In the genomic region with DNA sequence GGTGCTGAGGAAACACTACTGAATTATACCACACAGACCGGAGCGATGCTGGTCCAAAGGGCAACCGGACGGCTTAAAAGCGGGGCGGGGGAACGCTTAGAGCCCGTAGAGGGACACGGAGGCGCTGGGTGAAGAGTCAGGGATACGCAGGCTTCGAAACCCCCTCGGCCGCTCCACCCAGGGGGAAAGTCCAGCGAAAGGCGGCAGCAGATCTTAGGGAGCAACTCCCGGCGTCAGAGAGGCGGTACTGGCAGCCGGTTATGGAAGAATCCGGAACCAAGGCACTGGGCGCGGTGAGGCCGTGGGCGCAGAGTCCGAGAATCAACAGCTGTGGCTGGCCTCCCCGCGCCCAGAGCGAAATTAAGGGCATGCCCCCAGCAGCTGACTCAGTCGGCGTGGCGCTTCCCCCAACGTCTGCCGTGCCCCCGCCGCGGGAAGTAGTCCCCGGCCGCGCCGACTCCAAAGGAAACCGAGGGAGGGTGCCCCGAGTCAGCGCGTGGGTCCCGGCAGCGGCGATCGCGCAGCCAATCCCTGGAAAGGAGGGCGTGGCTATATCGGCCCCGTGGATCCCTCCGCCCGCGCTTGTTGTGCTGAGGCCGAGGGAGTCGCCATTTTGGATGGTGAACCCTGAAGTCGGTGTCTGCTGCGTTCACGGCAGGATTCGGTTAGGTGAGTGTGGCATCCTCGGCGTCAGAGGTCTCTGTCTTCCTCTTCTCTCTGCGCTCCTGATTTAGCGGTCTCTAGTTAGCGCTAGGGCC, we compare ENCODE assay signal across 1 cellular context.
A peak's percentile ranks its signal among the peaks of the same experiment; 100 is the strongest.
TF ChIP-seq lines count a peak whose summit lies in the region.

A gene (plus strand): TSS at position 611 of the 758 bp plus-strand sequence. CDS start 20,110 bp downstream, outside the sequence.

TF ChIP-seq in A549, 52 proteins besides CTCF, POLR2A, EP300 and RAD21 (continued from another document):
- TF ChIP-seq, protein P1, sequence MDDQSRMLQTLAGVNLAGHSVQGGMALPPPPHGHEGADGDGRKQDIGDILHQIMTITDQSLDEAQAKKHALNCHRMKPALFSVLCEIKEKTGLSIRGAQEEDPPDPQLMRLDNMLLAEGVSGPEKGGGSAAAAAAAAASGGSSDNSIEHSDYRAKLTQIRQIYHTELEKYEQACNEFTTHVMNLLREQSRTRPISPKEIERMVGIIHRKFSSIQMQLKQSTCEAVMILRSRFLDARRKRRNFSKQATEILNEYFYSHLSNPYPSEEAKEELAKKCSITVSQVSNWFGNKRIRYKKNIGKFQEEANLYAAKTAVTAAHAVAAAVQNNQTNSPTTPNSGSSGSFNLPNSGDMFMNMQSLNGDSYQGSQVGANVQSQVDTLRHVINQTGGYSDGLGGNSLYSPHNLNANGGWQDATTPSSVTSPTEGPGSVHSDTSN (IDR thresholded peaks at IDR 0.05) = peak; percentile 91
- TF ChIP-seq SMC3 (IDR thresholded peaks at IDR 0.05) (0 out of 3 replicates have a peak, but pooled peaks have one; percentile 18), NFE2L2 (conservative IDR thresholded peaks at IDR 0.05; ENCODE audit: low read length) (no peak), GATA3 (IDR thresholded peaks at IDR 0.05; ENCODE audit: borderline replicate concordance) (peak; percentile 50), JUNB (IDR thresholded peaks at IDR 0.05) (no peak), HEYL (CRISPR knock-in tag; IDR thresholded peaks at IDR 0.05) (no peak), MAZ (IDR thresholded peaks at IDR 0.05; ENCODE audit: borderline replicate concordance, low read depth, low read length) (no peak), SREBF2 (IDR thresholded peaks at IDR 0.05) (no peak), KDM1A (IDR thresholded peaks at IDR 0.05; ENCODE audit: low read depth) (no peak), NR3C1 (IDR thresholded peaks at IDR 0.05) (no peak), JUN (IDR thresholded peaks at IDR 0.05) (peak; percentile 83 to 98), HOXB13 (CRISPR knock-in tag; IDR thresholded peaks at IDR 0.05; ENCODE audit: low read depth) (no peak), ZNF302 (CRISPR knock-in tag; IDR thresholded peaks at IDR 0.05) (no peak), FOXS1 (CRISPR knock-in tag; IDR thresholded peaks at IDR 0.05) (no peak), MYC (IDR thresholded peaks at IDR 0.05; ENCODE audit: borderline replicate concordance, low read length) (0 out of 2 replicates have a peak, but pooled peaks have one; percentile 76), FOSB (CRISPR knock-in tag; IDR thresholded peaks at IDR 0.05) (no peak), EHMT2 (IDR thresholded peaks at IDR 0.05; ENCODE audit: low read depth) (no peak), RARB (CRISPR knock-in tag; IDR thresholded peaks at IDR 0.05) (no peak), CHD2 (IDR thresholded peaks at IDR 0.05; ENCODE audit: low read length, partially characterized antibody) (peak; percentile 78), ZFP36 (IDR thresholded peaks at IDR 0.05; ENCODE audit: borderline replicate concordance, partially characterized antibody) (peak; percentile 75)
- TF ChIP-seq, protein P2, sequence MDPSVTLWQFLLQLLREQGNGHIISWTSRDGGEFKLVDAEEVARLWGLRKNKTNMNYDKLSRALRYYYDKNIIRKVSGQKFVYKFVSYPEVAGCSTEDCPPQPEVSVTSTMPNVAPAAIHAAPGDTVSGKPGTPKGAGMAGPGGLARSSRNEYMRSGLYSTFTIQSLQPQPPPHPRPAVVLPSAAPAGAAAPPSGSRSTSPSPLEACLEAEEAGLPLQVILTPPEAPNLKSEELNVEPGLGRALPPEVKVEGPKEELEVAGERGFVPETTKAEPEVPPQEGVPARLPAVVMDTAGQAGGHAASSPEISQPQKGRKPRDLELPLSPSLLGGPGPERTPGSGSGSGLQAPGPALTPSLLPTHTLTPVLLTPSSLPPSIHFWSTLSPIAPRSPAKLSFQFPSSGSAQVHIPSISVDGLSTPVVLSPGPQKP (IDR thresholded peaks at IDR 0.05; ENCODE audit: low read depth, low read length) = no peak
- TF ChIP-seq, protein P3, sequence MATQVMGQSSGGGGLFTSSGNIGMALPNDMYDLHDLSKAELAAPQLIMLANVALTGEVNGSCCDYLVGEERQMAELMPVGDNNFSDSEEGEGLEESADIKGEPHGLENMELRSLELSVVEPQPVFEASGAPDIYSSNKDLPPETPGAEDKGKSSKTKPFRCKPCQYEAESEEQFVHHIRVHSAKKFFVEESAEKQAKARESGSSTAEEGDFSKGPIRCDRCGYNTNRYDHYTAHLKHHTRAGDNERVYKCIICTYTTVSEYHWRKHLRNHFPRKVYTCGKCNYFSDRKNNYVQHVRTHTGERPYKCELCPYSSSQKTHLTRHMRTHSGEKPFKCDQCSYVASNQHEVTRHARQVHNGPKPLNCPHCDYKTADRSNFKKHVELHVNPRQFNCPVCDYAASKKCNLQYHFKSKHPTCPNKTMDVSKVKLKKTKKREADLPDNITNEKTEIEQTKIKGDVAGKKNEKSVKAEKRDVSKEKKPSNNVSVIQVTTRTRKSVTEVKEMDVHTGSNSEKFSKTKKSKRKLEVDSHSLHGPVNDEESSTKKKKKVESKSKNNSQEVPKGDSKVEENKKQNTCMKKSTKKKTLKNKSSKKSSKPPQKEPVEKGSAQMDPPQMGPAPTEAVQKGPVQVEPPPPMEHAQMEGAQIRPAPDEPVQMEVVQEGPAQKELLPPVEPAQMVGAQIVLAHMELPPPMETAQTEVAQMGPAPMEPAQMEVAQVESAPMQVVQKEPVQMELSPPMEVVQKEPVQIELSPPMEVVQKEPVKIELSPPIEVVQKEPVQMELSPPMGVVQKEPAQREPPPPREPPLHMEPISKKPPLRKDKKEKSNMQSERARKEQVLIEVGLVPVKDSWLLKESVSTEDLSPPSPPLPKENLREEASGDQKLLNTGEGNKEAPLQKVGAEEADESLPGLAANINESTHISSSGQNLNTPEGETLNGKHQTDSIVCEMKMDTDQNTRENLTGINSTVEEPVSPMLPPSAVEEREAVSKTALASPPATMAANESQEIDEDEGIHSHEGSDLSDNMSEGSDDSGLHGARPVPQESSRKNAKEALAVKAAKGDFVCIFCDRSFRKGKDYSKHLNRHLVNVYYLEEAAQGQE (IDR thresholded peaks at IDR 0.05) = no peak
- TF ChIP-seq, protein P4, sequence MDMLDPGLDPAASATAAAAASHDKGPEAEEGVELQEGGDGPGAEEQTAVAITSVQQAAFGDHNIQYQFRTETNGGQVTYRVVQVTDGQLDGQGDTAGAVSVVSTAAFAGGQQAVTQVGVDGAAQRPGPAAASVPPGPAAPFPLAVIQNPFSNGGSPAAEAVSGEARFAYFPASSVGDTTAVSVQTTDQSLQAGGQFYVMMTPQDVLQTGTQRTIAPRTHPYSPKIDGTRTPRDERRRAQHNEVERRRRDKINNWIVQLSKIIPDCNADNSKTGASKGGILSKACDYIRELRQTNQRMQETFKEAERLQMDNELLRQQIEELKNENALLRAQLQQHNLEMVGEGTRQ (IDR thresholded peaks at IDR 0.05) = no peak
